Comparison of ENCODE assay signal across 8 cellular contexts in genomic region chr15:63122002-63122893, GRCh38. TPM values are rescaled to one million over a fixed set of nuclear protein-coding genes. Genes with fewer than 3 reads are reported as not detected.
DNase-seq lines count a peak whose midpoint lies in the region; ATAC-seq and TF ChIP-seq lines count a peak whose summit lies in the region.

No MANE protein-coding gene starts in this region.

- peak; percentile 25 for DNase-seq in GF-D8 (lab: John Stamatoyannopoulos, UW)
- DNase-seq in HAP-1 (ENCODE audit: low spot score in 2 of 2): peak; percentile 89 to 93
- DNase-seq in MG63: peak; percentile 80
- peak; percentile 43 to 84 (median 65) for DNase-seq in T-cell
- DNase-seq in adrenal gland: peak; percentile 88 to 97 (median 92)
- peak; percentile 80 for DNase-seq in left ventricle myocardium inferior
- peak; percentile 96 for DNase-seq in posterior vena cava (ENCODE audit: low spot score)
- DNase-seq in ureter (ENCODE audit: low spot score): peak; percentile 90

- peaks cover 10% of the 10 kb centered on the region for H3K4me1 ChIP-seq in HAP-1
- peaks cover 0 to 19% of the 10 kb centered on the region in 2 donors for H3K4me1 ChIP-seq in adrenal gland (replicated peaks in 1 of 2)
- peaks cover 20% of the 10 kb centered on the region for H3K4me1 ChIP-seq in left ventricle myocardium inferior

- peak overlapping the region; percentile 76 to 82 for H3K27ac Mint-ChIP-seq in T-cell

- peaks cover 10 to 22% (median 12%) of the 10 kb centered on the region in 3 donors for H3K9me3 Mint-ChIP-seq in T-cell

- peak overlapping the region; percentile 77 to 87 (median 86) for H3K4me3 Mint-ChIP-seq in T-cell

- H3K27ac ChIP-seq in adrenal gland (peak overlapping the region; percentile 90 to 98 (median 95)), left ventricle myocardium inferior (replicated peaks) (peak overlapping the region; percentile 98)

- POLR2A ChIA-PET in T-cell (lab: Charles Lee): no interaction called here

- TF ChIP-seq POLR2A in adrenal gland (IDR thresholded peaks at IDR 0.05): peak in 1 of 2 donors; percentile 50

- peaks cover 7% of the 10 kb centered on the region for H3K36me3 Mint-ChIP-seq in T-cell

- 0 to 4% (median 1%) methylated on average over 9 to 59 of the region's 59 CpGs for WGBS in adrenal gland, 4 donors

- peaks cover 16 to 20% (median 20%) of the 10 kb centered on the region in 3 donors for H3K4me1 Mint-ChIP-seq in T-cell

- in situ Hi-C loops in HAP-1 (cut with MboI; ENCODE audit: low sequenced_read_pairs): no loop called here

- no peaks in the 10 kb centered on the region for H3K27me3 Mint-ChIP-seq in T-cell

- CTCF ChIA-PET in T-cell (lab: Charles Lee): no interaction called here

- intact Hi-C loops in adrenal gland (cut with DNase I) (no loop called here), left ventricle myocardium inferior (cut with micrococcal nuclease) (no loop called here), posterior vena cava (cut with DNase I) (no loop called here)

- H3K27me3 ChIP-seq in HAP-1 (ENCODE audit: low read depth): no peaks in the 10 kb centered on the region; the same call in 1 of the 2 replicates
- no peaks in the 10 kb centered on the region for H3K27me3 ChIP-seq in MG63
- H3K27me3 ChIP-seq in adrenal gland: no peaks in the 10 kb centered on the region
- no peaks in the 10 kb centered on the region for H3K27me3 ChIP-seq in left ventricle myocardium inferior (ENCODE audit: low read depth)

- ATAC-seq in T-cell (replicated peaks in 1 of 4): peak; percentile 76 to 83 (median 79)

- H3K9me3 ChIP-seq in HAP-1 (peaks cover 7% of the 10 kb centered on the region), MG63 (peaks cover 13% of the 10 kb centered on the region), adrenal gland (replicated peaks in 1 of 3) (no peaks in the 10 kb centered on the region), left ventricle myocardium inferior (replicated peaks) (no peaks in the 10 kb centered on the region)

- peak in 4 of 6 experiments; percentile 13 to 45 (median 40) for TF ChIP-seq CTCF in adrenal gland (IDR thresholded peaks at IDR 0.05)
- peak; percentile 45 for TF ChIP-seq CTCF in left ventricle myocardium inferior (IDR thresholded peaks at IDR 0.05; ENCODE audit: borderline replicate concordance)

- H3K36me3 ChIP-seq in HAP-1 (replicated peaks) (0 out of 2 replicates have a peak, but pooled peaks cover 6% of the 10 kb centered on the region), MG63 (peaks cover 16% of the 10 kb centered on the region), adrenal gland (replicated peaks in 1 of 2) (no peaks in the 10 kb centered on the region), left ventricle myocardium inferior (peaks cover 18% of the 10 kb centered on the region)

- peak overlapping the region; percentile 92 for H3K4me3 ChIP-seq in HAP-1
- H3K4me3 ChIP-seq in MG63: peak overlapping the region; percentile 98
- peak overlapping the region; percentile 94 to 98 (median 95) for H3K4me3 ChIP-seq in adrenal gland
- peak overlapping the region; percentile 100 for H3K4me3 ChIP-seq in left ventricle myocardium inferior

RNA-seq across cellular contexts. Expression of gene LACTB, which starts 0.6 kb away (rescaled TPM):
- 41.5 and 50.4 TPM in 2 replicates for total RNA-seq in MG63 (2014; rRNA removed; shearing (Covaris generic); ENCODE audit: low replicate concordance)
- total RNA-seq in T-cell: 10 to 100 TPM; 10.9 to 14.9 (median 12.2) TPM
- 10 to 100 TPM; 25.3 to 41.2 (median 33.4) TPM for total RNA-seq in adrenal gland
- 10 to 100 TPM; 15.4 to 68.2 (median 19.7) TPM for polyA plus RNA-seq in adrenal gland
- 27.4 TPM for total RNA-seq in left ventricle myocardium inferior
- total RNA-seq in posterior vena cava: 10 to 100 TPM; 14.3 to 21.2 TPM
- total RNA-seq in ureter: 12.4 TPM

RNA-seq across cellular contexts. Expression of gene RPS27L, which starts 35.0 kb away (rescaled TPM):
- 42.6 and 193 TPM in 2 replicates for total RNA-seq in MG63 (2014; rRNA removed; shearing (Covaris generic); ENCODE audit: low replicate concordance)
- total RNA-seq in T-cell: 100 to 1,000 TPM in 3 of 5 donors, 10 to 100 TPM in 2; 48.3 to 123 (median 106) TPM
- 100 to 1,000 TPM in 6 of 8 donors, 10 to 100 TPM in 2; 45.1 to 259 (median 206) TPM for total RNA-seq in adrenal gland
- polyA plus RNA-seq in adrenal gland: 100 to 1,000 TPM; 172 to 193 (median 193) TPM
- total RNA-seq in left ventricle myocardium inferior: 165 TPM
- total RNA-seq in posterior vena cava: 100 to 1,000 TPM; 160 to 259 TPM
- total RNA-seq in ureter: 111 TPM

Comparison
In these comparisons a context has a peak if more than half of its experiments do, and no peak if none do; other contexts are left out.
1. Peak in every context shown above with its lines: DNase-seq, ATAC-seq, H3K4me3 ChIP-seq and H3K27ac ChIP-seq.
2. DNase-seq: peak in every context shown above with its lines; median percentile 96 in posterior vena cava; 92 in adrenal gland; 91 in HAP-1; 90 in ureter; 80 in MG63; 80 in left ventricle myocardium inferior; 65 in T-cell; 25 in GF-D8.